Comparison of ENCODE assay signal across 8 cellular contexts in genomic region chr1:47709302-47710074, GRCh38.
A peak's percentile ranks its signal among the peaks of the same experiment; 100 is the strongest.
DNase-seq lines count a peak whose midpoint lies in the region; ATAC-seq, FAIRE-seq and TF ChIP-seq lines count a peak whose summit lies in the region.

No MANE protein-coding gene starts in this region.

- no peaks in the 10 kb centered on the region for H3K9me3 ChIP-seq in K562 (replicated peaks; ENCODE audit: control insufficient read depth, insufficient read depth, low read depth, low read length)

- H4K20me1 ChIP-seq in K562 (replicated peaks; ENCODE audit: control insufficient read depth, insufficient read depth, low read length): peaks cover 3% of the 10 kb centered on the region; the same call in 1 of the 2 replicates

- no peak for TF ChIP-seq EP300 in K562 (IDR thresholded peaks at IDR 0.05; ENCODE audit: low read length)

- H3K36me3 ChIP-seq in K562 (ENCODE audit: control insufficient read depth, insufficient read depth, low read length): no peaks in the 10 kb centered on the region

- H3K4me1 Mint-ChIP-seq in stimulated activated naive CD8-positive, alpha-beta T cell treated with anti-CD3 and anti-CD28 coated beads, Interleukin-15, amount 100 ng/mL, for 72 hours: peaks cover 33% of the 10 kb centered on the region

- no peak overlapping the region for H3K4me2 ChIP-seq in K562 (ENCODE audit: insufficient read depth, low read length)

- no TSS peak for BruUV-seq in K562 (replicated peaks; lab: Mats Ljungman, UMichigan)

- no peaks in the 10 kb centered on the region for H3K79me2 ChIP-seq in K562 (ENCODE audit: control insufficient read depth, insufficient read depth, low read length)

- no peak overlapping the region for H2AFZ ChIP-seq in K562 (ENCODE audit: low read depth, low read length)

- CTCF ChIA-PET in K562 (lab: Yijun Ruan, JAX; ENCODE audit: low intra/inter-chr PET ratio): interaction anchor here (1.0 to 2.2 kb wide), 3 partner anchors 182 to 321 kb away, joined by 3 to 15 read pairs (median 6); partner anchors contain the start of gene FOXD2

- H3K4me3 ChIP-seq in K562: no peak overlapping the region

- POLR2A ChIA-PET in K562 (lab: Yijun Ruan, JAX): interaction anchor here (0.6 kb wide), 1 partner anchor 480 kb away, joined by 3 read pairs; no protein-coding TSS in a partner anchor

- H3K4me1 ChIP-seq in K562 (replicated peaks in 1 of 2; ENCODE audit: control insufficient read depth in 2 of 2, insufficient read depth in 2 of 2, low read length in 2 of 2): peaks cover 0 to 24% of the 10 kb centered on the region in 2 experiments; a peak in 2 of 5 replicates

- H3K9ac ChIP-seq in K562 (ENCODE audit: insufficient read depth in 1 of 2, low read depth in 2 of 2, low read length in 2 of 2): no peak overlapping the region

- H3K27ac ChIP-seq in K562 (ENCODE audit: extremely low read depth, low read depth, low read length): no peak overlapping the region

- WGBS in K562 (ENCODE audit: insufficient coverage, low coverage, missing lambda C conversion rate): 18% methylated on average over 52 of the region's 81 CpGs

- DNase-seq in EL: peak; percentile 36
- DNase-seq in NCI-H1417 (lab: John Stamatoyannopoulos, UW): peak in 2 of 3 experiments; percentile 92 to 94
- peak in 3 of 4 experiments; percentile 39 to 49 (median 48) for DNase-seq in K562 (ENCODE audit: extremely low read depth in 1 of 4, low spot score in 3 of 4)
- peak; percentile 75 for DNase-seq in iPS-NIHi7 (ENCODE audit: extremely low spot score)
- DNase-seq in stimulated activated naive CD8-positive, alpha-beta T cell treated with anti-CD3 and anti-CD28 coated beads, Interleukin-15, amount 100 ng/mL, for 72 hours: peak; percentile 23
- DNase-seq in NCI-H2107 (lab: John Stamatoyannopoulos, UW): no peak

- ATAC-seq in K562: peak; percentile 35
- ATAC-seq in stimulated activated naive CD8-positive, alpha-beta T cell treated with anti-CD3 and anti-CD28 coated beads, Interleukin-15, amount 100 ng/mL, for 72 hours: peak; percentile 47
- no peak for ATAC-seq in GM21529 (IDR thresholded peaks at IDR 0.05; ENCODE audit: unreplicated experiment)
- ATAC-seq in HG02870 (IDR thresholded peaks at IDR 0.05; ENCODE audit: unreplicated experiment): no peak

- TF ChIP-seq CTCF in K562 (IDR thresholded peaks at IDR 0.05 in 2 of 3, conservative IDR thresholded peaks at IDR 0.05 in 1 of 3; ENCODE audit: insufficient read depth in 2 of 3, low read depth in 1 of 3, low read length in 3 of 3): 0 out of 6 replicates have a peak, but pooled peaks of 1 of the 3 experiments have one; percentile 6

- peaks cover 30 to 66% of the 10 kb centered on the region in 2 experiments; a peak in 4 of 5 replicates for H3K27me3 ChIP-seq in K562 (ENCODE audit: control insufficient read depth in 2 of 2, insufficient read depth in 2 of 2, low read length in 2 of 2)

- H3K27me3 Mint-ChIP-seq in stimulated activated naive CD8-positive, alpha-beta T cell treated with anti-CD3 and anti-CD28 coated beads, Interleukin-15, amount 100 ng/mL, for 72 hours: peaks cover 90% of the 10 kb centered on the region

- TF ChIP-seq POLR2A in K562 (conservative IDR thresholded peaks at IDR 0.05): no peak

- no peak for TF ChIP-seq RAD21 in K562 (CRISPR knock-in tag; conservative IDR thresholded peaks at IDR 0.05 in 1 of 2, IDR thresholded peaks at IDR 0.05 in 1 of 2)

- no peak for FAIRE-seq in K562 (lab: Jason Lieb, UNC)

- intact Hi-C loops in K562 (cut with micrococcal nuclease): loop anchor here (1.0 to 5.0 kb wide), 4 partner anchors 182 to 532 kb away; no protein-coding TSS in a partner anchor

- no peak overlapping the region for H3K27ac Mint-ChIP-seq in stimulated activated naive CD8-positive, alpha-beta T cell treated with anti-CD3 and anti-CD28 coated beads, Interleukin-15, amount 100 ng/mL, for 72 hours

- H3K9me3 Mint-ChIP-seq in stimulated activated naive CD8-positive, alpha-beta T cell treated with anti-CD3 and anti-CD28 coated beads, Interleukin-15, amount 100 ng/mL, for 72 hours: no peaks in the 10 kb centered on the region

- H3K4me3 Mint-ChIP-seq in stimulated activated naive CD8-positive, alpha-beta T cell treated with anti-CD3 and anti-CD28 coated beads, Interleukin-15, amount 100 ng/mL, for 72 hours: peak overlapping the region; percentile 35 to 62

- in situ Hi-C loops in K562 (cut with MboI): loop anchor here (5.0 to 10.0 kb wide), 2 partner anchors 277 to 525 kb away; no protein-coding TSS in a partner anchor

- H3K9me1 ChIP-seq in K562 (ENCODE audit: control insufficient read depth, insufficient read depth, low read length): no peaks in the 10 kb centered on the region

TF ChIP-seq in K562, 482 proteins besides CTCF, POLR2A, EP300 and RAD21 (continues in another document):
- no peak for TF ChIP-seq ZNF592 (IDR thresholded peaks at IDR 0.05)
- no peak for TF ChIP-seq KLF10 (CRISPR knock-in tag; IDR thresholded peaks at IDR 0.05)
- TF ChIP-seq YY1 (IDR thresholded peaks at IDR 0.05; ENCODE audit: borderline replicate concordance in 1 of 3, control insufficient read depth in 1 of 3, extremely low read depth in 1 of 3, insufficient read depth in 3 of 3, insufficient read length in 1 of 3, insufficient replicate concordance in 2 of 3, low read depth in 1 of 3, low read length in 2 of 3): no peak
- TF ChIP-seq FIP1L1 (IDR thresholded peaks at IDR 0.05; ENCODE audit: low read depth, low read length, poor library complexity, severe bottlenecking): peak; percentile 14
- no peak for TF ChIP-seq AFF4 (CRISPR knock-in tag; IDR thresholded peaks at IDR 0.05)
- no peak for TF ChIP-seq BACH1 (tag; IDR thresholded peaks at IDR 0.05)
- TF ChIP-seq ZNF740 (CRISPR knock-in tag; IDR thresholded peaks at IDR 0.05): no peak
- TF ChIP-seq ZNF740 (tag; IDR thresholded peaks at IDR 0.05): no peak
- no peak for TF ChIP-seq TAL1 (IDR thresholded peaks at IDR 0.05)

Comparison
In these comparisons a context has a peak if more than half of its experiments do, and no peak if none do; other contexts are left out.
1. ATAC-seq: peak in K562 (single experiment) and stimulated activated naive CD8-positive, alpha-beta T cell treated with anti-CD3 and anti-CD28 coated beads, Interleukin-15, amount 100 ng/mL, for 72 hours (single experiment); none in GM21529 (single experiment) and HG02870 (single experiment).